Comparison of ENCODE assay signal across 1 cellular context in genomic region chr14:45251912-45252311, GRCh38.
A peak's percentile ranks its signal among the peaks of the same experiment; 100 is the strongest.
TF ChIP-seq lines count a peak whose summit lies in the region.

No MANE protein-coding gene starts in this region.

TF ChIP-seq in GM12878, 131 proteins besides CTCF, POLR2A, EP300 and RAD21 (continued from another document and continues in another):
- TF ChIP-seq NKRF (conservative IDR thresholded peaks at IDR 0.05) (peak; percentile 65; the same call in 1 of the 2 replicates), DPF2 (IDR thresholded peaks at IDR 0.05) (peak; percentile 76), RB1 (IDR thresholded peaks at IDR 0.05; ENCODE audit: borderline replicate concordance) (no peak; the same call in 1 of the 2 replicates), RAD51 (IDR thresholded peaks at IDR 0.05) (peak; percentile 67), MXI1 (IDR thresholded peaks at IDR 0.05; ENCODE audit: low read depth, low read length) (peak; percentile 56; the same call in 1 of the 2 replicates), SIN3A (IDR thresholded peaks at IDR 0.05; ENCODE audit: low read depth, low read length) (peak; percentile 59; the same call in 1 of the 2 replicates), SMAD5 (IDR thresholded peaks at IDR 0.05; ENCODE audit: low read depth) (no peak), MLLT1 (IDR thresholded peaks at IDR 0.05) (peak; percentile 68), BCL11A (IDR thresholded peaks at IDR 0.05; ENCODE audit: low read depth, low read length) (peak; percentile 62; the same call in 1 of the 2 replicates), MTA2 (IDR thresholded peaks at IDR 0.05; ENCODE audit: low read depth) (peak; percentile 85), IRF4 (IDR thresholded peaks at IDR 0.05; ENCODE audit: low read depth, low read length) (peak; percentile 88), BMI1 (IDR thresholded peaks at IDR 0.05; ENCODE audit: borderline replicate concordance) (peak; percentile 53; the same call in 1 of the 2 replicates), YBX1 (IDR thresholded peaks at IDR 0.05) (no peak), CUX1 (IDR thresholded peaks at IDR 0.05; ENCODE audit: insufficient replicate concordance, low read depth, low read length) (peak; percentile 52), ZSCAN29 (IDR thresholded peaks at IDR 0.05) (peak; percentile 67; the same call in 1 of the 2 replicates), ZNF687 (IDR thresholded peaks at IDR 0.05) (no peak), BCL3 (IDR thresholded peaks at IDR 0.05; ENCODE audit: borderline replicate concordance, insufficient read depth, low read depth, low read length, poor library complexity, severe bottlenecking) (no peak), MYC (IDR thresholded peaks at IDR 0.05; ENCODE audit: insufficient read depth, insufficient read length, insufficient replicate concordance, low read length, severe bottlenecking) (no peak), NFIC (IDR thresholded peaks at IDR 0.05; ENCODE audit: low read depth, low read length) (peak; percentile 72; the same call in 1 of the 2 replicates), SIX5 (IDR thresholded peaks at IDR 0.05; ENCODE audit: low read depth, low read length, severe bottlenecking) (no peak), CBX5 (IDR thresholded peaks at IDR 0.05; ENCODE audit: low read depth) (0 out of 2 replicates have a peak, but pooled peaks have one; percentile 35), E2F8 (IDR thresholded peaks at IDR 0.05; ENCODE audit: low read depth, partially characterized antibody) (no peak), ZZZ3 (IDR thresholded peaks at IDR 0.05; ENCODE audit: control insufficient read depth, insufficient read length, low read depth) (no peak), RFX5 (IDR thresholded peaks at IDR 0.05; ENCODE audit: low read depth, low read length) (no peak), NFXL1 (IDR thresholded peaks at IDR 0.05; ENCODE audit: borderline replicate concordance) (no peak)
- TF ChIP-seq, protein P1, sequence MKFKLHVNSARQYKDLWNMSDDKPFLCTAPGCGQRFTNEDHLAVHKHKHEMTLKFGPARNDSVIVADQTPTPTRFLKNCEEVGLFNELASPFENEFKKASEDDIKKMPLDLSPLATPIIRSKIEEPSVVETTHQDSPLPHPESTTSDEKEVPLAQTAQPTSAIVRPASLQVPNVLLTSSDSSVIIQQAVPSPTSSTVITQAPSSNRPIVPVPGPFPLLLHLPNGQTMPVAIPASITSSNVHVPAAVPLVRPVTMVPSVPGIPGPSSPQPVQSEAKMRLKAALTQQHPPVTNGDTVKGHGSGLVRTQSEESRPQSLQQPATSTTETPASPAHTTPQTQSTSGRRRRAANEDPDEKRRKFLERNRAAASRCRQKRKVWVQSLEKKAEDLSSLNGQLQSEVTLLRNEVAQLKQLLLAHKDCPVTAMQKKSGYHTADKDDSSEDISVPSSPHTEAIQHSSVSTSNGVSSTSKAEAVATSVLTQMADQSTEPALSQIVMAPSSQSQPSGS (IDR thresholded peaks at IDR 0.05; ENCODE audit: low read length) = peak; percentile 51; the same call in 1 of the 2 replicates
- TF ChIP-seq, protein P2, sequence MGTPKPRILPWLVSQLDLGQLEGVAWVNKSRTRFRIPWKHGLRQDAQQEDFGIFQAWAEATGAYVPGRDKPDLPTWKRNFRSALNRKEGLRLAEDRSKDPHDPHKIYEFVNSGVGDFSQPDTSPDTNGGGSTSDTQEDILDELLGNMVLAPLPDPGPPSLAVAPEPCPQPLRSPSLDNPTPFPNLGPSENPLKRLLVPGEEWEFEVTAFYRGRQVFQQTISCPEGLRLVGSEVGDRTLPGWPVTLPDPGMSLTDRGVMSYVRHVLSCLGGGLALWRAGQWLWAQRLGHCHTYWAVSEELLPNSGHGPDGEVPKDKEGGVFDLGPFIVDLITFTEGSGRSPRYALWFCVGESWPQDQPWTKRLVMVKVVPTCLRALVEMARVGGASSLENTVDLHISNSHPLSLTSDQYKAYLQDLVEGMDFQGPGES (IDR thresholded peaks at IDR 0.05) = no peak
- TF ChIP-seq, protein P3, sequence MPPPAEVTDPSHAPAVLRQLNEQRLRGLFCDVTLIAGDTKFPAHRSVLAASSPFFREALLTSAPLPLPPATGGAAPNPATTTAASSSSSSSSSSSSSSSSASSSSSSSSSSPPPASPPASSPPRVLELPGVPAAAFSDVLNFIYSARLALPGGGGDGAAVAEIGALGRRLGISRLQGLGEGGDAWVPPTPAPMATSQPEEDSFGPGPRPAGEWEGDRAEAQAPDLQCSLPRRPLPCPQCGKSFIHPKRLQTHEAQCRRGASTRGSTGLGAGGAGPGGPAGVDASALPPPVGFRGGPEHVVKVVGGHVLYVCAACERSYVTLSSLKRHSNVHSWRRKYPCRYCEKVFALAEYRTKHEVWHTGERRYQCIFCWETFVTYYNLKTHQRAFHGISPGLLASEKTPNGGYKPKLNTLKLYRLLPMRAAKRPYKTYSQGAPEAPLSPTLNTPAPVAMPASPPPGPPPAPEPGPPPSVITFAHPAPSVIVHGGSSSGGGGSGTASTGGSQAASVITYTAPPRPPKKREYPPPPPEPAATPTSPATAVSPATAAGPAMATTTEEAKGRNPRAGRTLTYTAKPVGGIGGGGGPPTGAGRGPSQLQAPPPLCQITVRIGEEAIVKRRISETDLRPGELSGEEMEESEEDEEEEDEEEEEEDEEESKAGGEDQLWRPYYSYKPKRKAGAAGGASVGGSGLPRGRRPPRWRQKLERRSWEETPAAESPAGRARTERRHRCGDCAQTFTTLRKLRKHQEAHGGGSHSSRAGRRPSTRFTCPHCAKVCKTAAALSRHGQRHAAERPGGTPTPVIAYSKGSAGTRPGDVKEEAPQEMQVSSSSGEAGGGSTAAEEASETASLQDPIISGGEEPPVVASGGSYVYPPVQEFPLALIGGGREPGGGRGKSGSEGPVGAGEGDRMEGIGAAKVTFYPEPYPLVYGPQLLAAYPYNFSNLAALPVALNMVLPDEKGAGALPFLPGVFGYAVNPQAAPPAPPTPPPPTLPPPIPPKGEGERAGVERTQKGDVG (CRISPR knock-in tag; IDR thresholded peaks at IDR 0.05) = no peak
